ENCODE assay signal across 18 cellular contexts in the genomic region with DNA sequence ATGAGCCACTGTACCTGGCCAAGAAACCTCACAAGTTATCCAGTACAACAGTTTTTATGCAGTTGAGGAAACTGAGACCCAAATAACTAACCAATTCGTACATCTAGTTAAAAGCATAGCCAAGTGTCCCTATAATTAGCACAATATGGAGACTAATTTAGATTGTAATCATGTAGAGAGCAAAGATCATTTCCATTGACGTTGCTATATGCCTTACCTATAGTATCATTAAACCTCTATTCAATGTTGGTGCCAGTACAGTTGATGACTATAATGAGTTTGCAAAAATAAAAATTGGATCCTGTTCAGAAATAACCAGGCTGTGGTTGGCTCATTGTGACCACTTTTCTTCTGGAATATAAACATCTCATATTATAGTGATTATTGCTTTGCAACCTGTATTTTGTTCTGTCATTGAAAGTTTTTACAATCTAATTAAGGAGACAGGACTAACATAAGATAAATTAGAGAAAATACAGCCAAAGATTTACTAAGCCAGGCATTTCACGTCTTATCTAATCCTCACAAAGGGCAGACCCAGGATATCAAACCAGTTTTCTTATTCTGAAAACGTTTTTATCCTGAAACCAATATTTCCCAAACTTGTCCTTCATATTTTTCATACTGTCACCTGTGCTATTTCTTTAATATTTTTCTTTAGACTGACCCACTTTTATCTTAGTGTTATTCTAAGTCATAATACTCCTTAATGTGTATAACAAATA. TPM values are rescaled to one million over a fixed set of nuclear protein-coding genes. Genes with fewer than 3 reads are reported as not detected.
DNase-seq lines count a peak whose midpoint lies in the region; TF ChIP-seq lines count a peak whose summit lies in the region.
"Had no signal": no experiment of that assay in that cellular context is flagged by ENCODE, and none has a peak within 500 bp of the region (broad histone marks: within the 10 kb centered on the region; RNA-seq: fewer than 3 reads in every experiment).

No MANE protein-coding gene starts in this region.

- no peak overlapping the region for H3K4ac ChIP-seq in neuronal stem cell (ENCODE audit: low read length)

- H3K23ac ChIP-seq in neuronal stem cell (ENCODE audit: low read depth, low read length, poor library complexity): no peak overlapping the region

- H3K4me3 ChIP-seq in HEK293 (ENCODE audit: low read depth, low read length) (no peak overlapping the region), neuronal stem cell (ENCODE audit: low read length in 2 of 2) (no peak overlapping the region), transverse colon (no peak overlapping the region), MG63 (no peak overlapping the region)
- H3K4me3 ChIP-seq: A549 had no signal

- H3K4me2 ChIP-seq in neuronal stem cell (ENCODE audit: insufficient read depth, low read length, poor library complexity, severe bottlenecking): no peak overlapping the region
- H3K4me2 ChIP-seq: A549 had no signal

- H3K9ac ChIP-seq in neuronal stem cell (ENCODE audit: low read depth, low read length, poor library complexity): no peak overlapping the region

- in situ Hi-C loops in transverse colon (cut with MboI; ENCODE audit: low pct_ligation_motif_present in 1 of 4, low pct_unique_long_range_greater_than_20kb in 1 of 4, low sequenced_read_pairs in 3 of 4): loop anchor here in 2 of 4 donors (25.0 kb wide), 2 partner anchors 538 to 963 kb away; no protein-coding TSS in a partner anchor

- no peak overlapping the region for H2BK5ac ChIP-seq in neuronal stem cell (ENCODE audit: low read length)

- DNase-seq in NCI-H2081 treated with DMSO at 0.1 percent for 48 hours (lab: John Stamatoyannopoulos, UW): peak; percentile 64
- DNase-seq in caudate nucleus (lab: John Stamatoyannopoulos, UW): no peak
- DNase-seq in neuronal stem cell (ENCODE audit: low spot score): no peak
- no peak for DNase-seq in transverse colon
- no peak for DNase-seq in MG63
- DNase-seq in NCI-H82 treated with DMSO at 0.1 percent for 48 hours (lab: John Stamatoyannopoulos, UW; ENCODE audit: unreplicated experiment): no peak
- no peak for DNase-seq in NCI-H526 treated with DMSO at 0.1 percent for 48 hours (lab: John Stamatoyannopoulos, UW)
- DNase-seq: DMS79, GOT3, HCEC 1CT, MV-4-11, NCI-H187 treated with DMSO at 0.1 percent for 48 hours, NCI-H226, NCI-H510A treated with DMSO at 0.1 percent for 48 hours, Right ventricle myocardium superior, SW 1271 had no signal

- no peak for TF ChIP-seq EP300 in transverse colon (IDR thresholded peaks at IDR 0.05; ENCODE audit: low read depth)

- no peaks in the 10 kb centered on the region for H3K9me3 ChIP-seq in HEK293 (ENCODE audit: control insufficient read depth, insufficient read depth, low read depth, low read length)
- no peaks in the 10 kb centered on the region for H3K9me3 ChIP-seq in neuronal stem cell (replicated peaks in 1 of 2; ENCODE audit: control insufficient read depth in 2 of 2, insufficient read depth in 1 of 2, low read depth in 1 of 2, low read length in 2 of 2)
- no peaks in the 10 kb centered on the region for H3K9me3 ChIP-seq in transverse colon
- no peaks in the 10 kb centered on the region for H3K9me3 ChIP-seq in MG63
- H3K9me3 ChIP-seq: A549 had no signal

- POLR2A ChIA-PET in HEK293 (lab: Yijun Ruan, JAX): no interaction called here

- H2AFZ ChIP-seq in neuronal stem cell (ENCODE audit: low read length): peak overlapping the region; percentile 82

- TF ChIP-seq CTCF in HEK293 (tag by site-specific recombination; IDR thresholded peaks at IDR 0.05): no peak
- no peak for TF ChIP-seq CTCF in transverse colon (IDR thresholded peaks at IDR 0.05)

- no peaks in the 10 kb centered on the region for H3K36me3 ChIP-seq in HEK293 (ENCODE audit: control insufficient read depth in 2 of 2, insufficient read depth in 1 of 2, low read length in 2 of 2)
- no peaks in the 10 kb centered on the region for H3K36me3 ChIP-seq in neuronal stem cell (replicated peaks in 1 of 2; ENCODE audit: control insufficient read depth in 2 of 2, insufficient read depth in 2 of 2, low read length in 2 of 2)
- H3K36me3 ChIP-seq in transverse colon: no peaks in the 10 kb centered on the region
- H3K36me3 ChIP-seq in MG63: no peaks in the 10 kb centered on the region

- H2BK15ac ChIP-seq in neuronal stem cell (ENCODE audit: low read length): no peak overlapping the region

- no peaks in the 10 kb centered on the region for H3K79me1 ChIP-seq in neuronal stem cell (ENCODE audit: low read depth, low read length)

- H3K27me3 ChIP-seq in neuronal stem cell (ENCODE audit: control insufficient read depth in 3 of 3, insufficient read depth in 3 of 3, low read depth in 1 of 3, low read length in 3 of 3) (no peaks in the 10 kb centered on the region), transverse colon (no peaks in the 10 kb centered on the region), MG63 (no peaks in the 10 kb centered on the region)

- no peak overlapping the region for H4K8ac ChIP-seq in neuronal stem cell (ENCODE audit: low read depth, low read length)

- H3K4me1 ChIP-seq in HEK293 (ENCODE audit: control insufficient read depth, insufficient read depth, low read length) (peaks cover 3% of the 10 kb centered on the region; the same call in 1 of the 2 replicates), neuronal stem cell (ENCODE audit: control insufficient read depth in 2 of 2, insufficient read depth in 1 of 2, low read depth in 1 of 2, low read length in 2 of 2) (peaks cover 5 to 29% of the 10 kb centered on the region in 2 donors), transverse colon (peaks cover 0 to 5% (median 0%) of the 10 kb centered on the region in 4 donors)
- H3K4me1 ChIP-seq: A549 had no signal

- H3K18ac ChIP-seq in neuronal stem cell (ENCODE audit: low read length): no peak overlapping the region

- WGBS in neuronal stem cell (ENCODE audit: extremely low coverage in 2 of 2, insufficient read length in 2 of 2, insufficient replicate concordance in 1 of 2), 2 donors: no CpG with 5 or more reads among the region's 4 CpGs
- WGBS in transverse colon (ENCODE audit: low coverage in 1 of 2), 2 donors: 27 to 38% methylated on average over 3 to 4 of the region's 4 CpGs

- H3K27ac ChIP-seq in HEK293 (ENCODE audit: extremely low read depth, low read depth, low read length) (no peak overlapping the region), caudate nucleus (ENCODE audit: low read depth, low read length) (peak overlapping the region; percentile 46), neuronal stem cell (replicated peaks; ENCODE audit: low read length) (no peak overlapping the region), transverse colon (no peak overlapping the region)
- H3K27ac ChIP-seq: A549 had no signal

- H2AK5ac ChIP-seq in neuronal stem cell (ENCODE audit: low read depth, low read length): no peak overlapping the region

- no peak overlapping the region for H3K14ac ChIP-seq in neuronal stem cell (ENCODE audit: low read length)

- intact Hi-C loops in transverse colon (cut with DNase I; ENCODE audit: low total_unique reads): no loop called here

- no peak overlapping the region for H4K91ac ChIP-seq in neuronal stem cell (ENCODE audit: low read depth, low read length, poor library complexity)

- CTCF ChIA-PET in HEK293 (lab: Yijun Ruan, JAX): interaction anchor here (0.5 to 0.7 kb wide), 2 partner anchors 47 to 363 kb away, joined by 3 to 4 read pairs; no protein-coding TSS in a partner anchor

- no peak for TF ChIP-seq POLR2A in transverse colon (IDR thresholded peaks at IDR 0.05)

- H2BK12ac ChIP-seq in neuronal stem cell (ENCODE audit: low read length): no peak overlapping the region

- no peak overlapping the region for H2BK120ac ChIP-seq in neuronal stem cell (ENCODE audit: low read depth, low read length)

TF ChIP-seq in HEK293, 187 proteins besides CTCF, POLR2A, EP300 and RAD21:
- TF ChIP-seq ZNF146 (tag by site-specific recombination; IDR thresholded peaks at IDR 0.05) (no peak), ZNF777 (tag by site-specific recombination; IDR thresholded peaks at IDR 0.05; ENCODE audit: borderline replicate concordance) (no peak), ZNF510 (tag by site-specific recombination; IDR thresholded peaks at IDR 0.05; ENCODE audit: insufficient replicate concordance) (peak; percentile 78)

RNA-seq across cellular contexts. Expression of gene PPP1R21, which starts 40.6 kb away (rescaled TPM):
- 11.5 TPM for polyA plus RNA-seq in neuronal stem cell (2013, experiment 1 of 2)
- 11.0 TPM for polyA plus RNA-seq in neuronal stem cell (2013, experiment 2 of 2)
- total RNA-seq in transverse colon: 100 to 1,000 TPM in 1 of 4 donors, 10 to 100 TPM in 3; 30.3 to 101 (median 46.1) TPM
- total RNA-seq in MG63 (2014; rRNA removed; shearing (Covaris generic); ENCODE audit: low replicate concordance): 6.4 and 21.9 TPM in 2 replicates
